In the genomic region with DNA sequence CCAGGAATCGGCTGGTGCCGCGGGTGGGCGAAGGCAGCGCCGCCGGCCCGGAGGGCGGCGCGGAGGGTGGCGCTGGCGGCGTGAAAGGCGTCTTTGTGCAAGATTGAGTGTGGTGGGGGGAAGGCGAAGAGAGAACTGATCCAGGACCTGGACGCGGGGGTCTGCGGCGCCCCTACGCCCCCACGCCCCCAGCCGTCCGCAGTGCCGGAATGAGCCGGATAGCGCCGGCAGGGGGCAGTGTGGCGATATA, we compare ENCODE assay signal across 1 cellular context.
TF ChIP-seq lines count a peak whose summit lies in the region.

No MANE protein-coding gene starts in this region.

TF ChIP-seq in HEK293, 187 proteins besides CTCF, POLR2A, EP300 and RAD21 (continued from another document):
- TF ChIP-seq ZNF24 (tag by site-specific recombination; IDR thresholded peaks at IDR 0.05) = no peak
- no peak for TF ChIP-seq ZFP69B (tag by site-specific recombination; IDR thresholded peaks at IDR 0.05)
- peak; percentile 94 for TF ChIP-seq ZBTB7A (tag by site-specific recombination; IDR thresholded peaks at IDR 0.05; ENCODE audit: low read depth)
- TF ChIP-seq ZNF776 (tag by site-specific recombination; IDR thresholded peaks at IDR 0.05; ENCODE audit: borderline replicate concordance) = no peak
- no peak for TF ChIP-seq ZNF549 (tag by site-specific recombination; IDR thresholded peaks at IDR 0.05)
- no peak for TF ChIP-seq ZNF692 (tag by site-specific recombination; IDR thresholded peaks at IDR 0.05)
- no peak for TF ChIP-seq ZNF639 (tag by site-specific recombination; IDR thresholded peaks at IDR 0.05)
- TF ChIP-seq, protein P1, sequence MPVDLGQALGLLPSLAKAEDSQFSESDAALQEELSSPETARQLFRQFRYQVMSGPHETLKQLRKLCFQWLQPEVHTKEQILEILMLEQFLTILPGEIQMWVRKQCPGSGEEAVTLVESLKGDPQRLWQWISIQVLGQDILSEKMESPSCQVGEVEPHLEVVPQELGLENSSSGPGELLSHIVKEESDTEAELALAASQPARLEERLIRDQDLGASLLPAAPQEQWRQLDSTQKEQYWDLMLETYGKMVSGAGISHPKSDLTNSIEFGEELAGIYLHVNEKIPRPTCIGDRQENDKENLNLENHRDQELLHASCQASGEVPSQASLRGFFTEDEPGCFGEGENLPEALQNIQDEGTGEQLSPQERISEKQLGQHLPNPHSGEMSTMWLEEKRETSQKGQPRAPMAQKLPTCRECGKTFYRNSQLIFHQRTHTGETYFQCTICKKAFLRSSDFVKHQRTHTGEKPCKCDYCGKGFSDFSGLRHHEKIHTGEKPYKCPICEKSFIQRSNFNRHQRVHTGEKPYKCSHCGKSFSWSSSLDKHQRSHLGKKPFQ (tag by site-specific recombination; IDR thresholded peaks at IDR 0.05) = no peak
- no peak for TF ChIP-seq ZNF157 (tag by site-specific recombination; IDR thresholded peaks at IDR 0.05)
- TF ChIP-seq ZFHX2 (tag by site-specific recombination; conservative IDR thresholded peaks at IDR 0.05) = peak; percentile 98
- TF ChIP-seq, protein P2, sequence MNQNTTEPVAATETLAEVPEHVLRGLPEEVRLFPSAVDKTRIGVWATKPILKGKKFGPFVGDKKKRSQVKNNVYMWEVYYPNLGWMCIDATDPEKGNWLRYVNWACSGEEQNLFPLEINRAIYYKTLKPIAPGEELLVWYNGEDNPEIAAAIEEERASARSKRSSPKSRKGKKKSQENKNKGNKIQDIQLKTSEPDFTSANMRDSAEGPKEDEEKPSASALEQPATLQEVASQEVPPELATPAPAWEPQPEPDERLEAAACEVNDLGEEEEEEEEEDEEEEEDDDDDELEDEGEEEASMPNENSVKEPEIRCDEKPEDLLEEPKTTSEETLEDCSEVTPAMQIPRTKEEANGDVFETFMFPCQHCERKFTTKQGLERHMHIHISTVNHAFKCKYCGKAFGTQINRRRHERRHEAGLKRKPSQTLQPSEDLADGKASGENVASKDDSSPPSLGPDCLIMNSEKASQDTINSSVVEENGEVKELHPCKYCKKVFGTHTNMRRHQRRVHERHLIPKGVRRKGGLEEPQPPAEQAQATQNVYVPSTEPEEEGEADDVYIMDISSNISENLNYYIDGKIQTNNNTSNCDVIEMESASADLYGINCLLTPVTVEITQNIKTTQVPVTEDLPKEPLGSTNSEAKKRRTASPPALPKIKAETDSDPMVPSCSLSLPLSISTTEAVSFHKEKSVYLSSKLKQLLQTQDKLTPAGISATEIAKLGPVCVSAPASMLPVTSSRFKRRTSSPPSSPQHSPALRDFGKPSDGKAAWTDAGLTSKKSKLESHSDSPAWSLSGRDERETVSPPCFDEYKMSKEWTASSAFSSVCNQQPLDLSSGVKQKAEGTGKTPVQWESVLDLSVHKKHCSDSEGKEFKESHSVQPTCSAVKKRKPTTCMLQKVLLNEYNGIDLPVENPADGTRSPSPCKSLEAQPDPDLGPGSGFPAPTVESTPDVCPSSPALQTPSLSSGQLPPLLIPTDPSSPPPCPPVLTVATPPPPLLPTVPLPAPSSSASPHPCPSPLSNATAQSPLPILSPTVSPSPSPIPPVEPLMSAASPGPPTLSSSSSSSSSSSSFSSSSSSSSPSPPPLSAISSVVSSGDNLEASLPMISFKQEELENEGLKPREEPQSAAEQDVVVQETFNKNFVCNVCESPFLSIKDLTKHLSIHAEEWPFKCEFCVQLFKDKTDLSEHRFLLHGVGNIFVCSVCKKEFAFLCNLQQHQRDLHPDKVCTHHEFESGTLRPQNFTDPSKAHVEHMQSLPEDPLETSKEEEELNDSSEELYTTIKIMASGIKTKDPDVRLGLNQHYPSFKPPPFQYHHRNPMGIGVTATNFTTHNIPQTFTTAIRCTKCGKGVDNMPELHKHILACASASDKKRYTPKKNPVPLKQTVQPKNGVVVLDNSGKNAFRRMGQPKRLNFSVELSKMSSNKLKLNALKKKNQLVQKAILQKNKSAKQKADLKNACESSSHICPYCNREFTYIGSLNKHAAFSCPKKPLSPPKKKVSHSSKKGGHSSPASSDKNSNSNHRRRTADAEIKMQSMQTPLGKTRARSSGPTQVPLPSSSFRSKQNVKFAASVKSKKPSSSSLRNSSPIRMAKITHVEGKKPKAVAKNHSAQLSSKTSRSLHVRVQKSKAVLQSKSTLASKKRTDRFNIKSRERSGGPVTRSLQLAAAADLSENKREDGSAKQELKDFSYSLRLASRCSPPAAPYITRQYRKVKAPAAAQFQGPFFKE (tag by site-specific recombination; IDR thresholded peaks at IDR 0.05; ENCODE audit: borderline replicate concordance) = no peak
